In the genomic region with DNA sequence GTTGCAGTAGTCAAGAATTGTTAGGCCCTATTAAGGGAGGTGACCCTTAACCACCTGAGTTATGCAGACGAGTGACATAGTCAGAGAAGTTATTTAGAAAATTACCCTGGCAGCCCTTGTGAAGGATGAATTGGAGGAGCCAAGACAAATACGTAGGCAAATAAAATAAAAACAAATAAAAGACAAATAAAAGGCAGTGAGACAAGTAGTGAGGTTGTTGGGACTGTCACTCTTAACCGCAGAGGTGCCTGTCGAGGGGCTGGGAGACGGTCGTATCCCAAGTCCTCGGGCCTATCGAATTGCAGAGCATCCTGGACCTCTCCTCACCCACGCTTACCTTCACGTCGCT, we compare ENCODE assay signal across 8 cellular contexts. TPM values are rescaled to one million over a fixed set of nuclear protein-coding genes. Genes with fewer than 3 reads are reported as not detected.
A peak's percentile ranks its signal among the peaks of the same experiment; 100 is the strongest.
DNase-seq lines count a peak whose midpoint lies in the region; ATAC-seq and TF ChIP-seq lines count a peak whose summit lies in the region.

No MANE protein-coding gene starts in this region.

- intact Hi-C loops in left ventricle myocardium inferior (cut with micrococcal nuclease): no loop called here
- intact Hi-C loops in cardiac septum (cut with DNase I): no loop called here

- H3K36me3 ChIP-seq in left ventricle myocardium inferior (no peaks in the 10 kb centered on the region), mucosa of rectum (ENCODE audit: control insufficient read depth in 2 of 2, insufficient read depth in 2 of 2, low read length in 2 of 2) (no peaks in the 10 kb centered on the region)

- no peak for DNase-seq in left ventricle myocardium inferior
- no peak for DNase-seq in cardiac septum (ENCODE audit: low spot score)
- no peak for DNase-seq in caudate nucleus (lab: John Stamatoyannopoulos, UW)
- no peak for DNase-seq in NCI-H2081 (lab: John Stamatoyannopoulos, UW)
- no peak for DNase-seq in NCI-H2171 (lab: John Stamatoyannopoulos, UW)
- no peak for DNase-seq in stimulated activated CD8-positive, alpha-beta memory T cell treated with anti-CD3 and anti-CD28 coated beads, Interleukin-4, amount 100 ng/mL, for 48 hours

- H3K4me1 ChIP-seq in left ventricle myocardium inferior (no peaks in the 10 kb centered on the region), mucosa of rectum (ENCODE audit: control insufficient read depth in 2 of 2, insufficient read depth in 2 of 2, low read length in 2 of 2) (no peaks in the 10 kb centered on the region)

- peak overlapping the region; percentile 74 to 79 for H3K9ac ChIP-seq in mucosa of rectum (ENCODE audit: low read depth in 1 of 2, low read length in 2 of 2)

- no peak for ATAC-seq in HG02759 (IDR thresholded peaks at IDR 0.05; ENCODE audit: unreplicated experiment)

- H3K4me3 ChIP-seq in left ventricle myocardium inferior (peak overlapping the region; percentile 66), mucosa of rectum (ENCODE audit: low read length in 2 of 2) (peak overlapping the region; percentile 82)

- H3K27me3 ChIP-seq in left ventricle myocardium inferior (ENCODE audit: low read depth) (peaks cover 8% of the 10 kb centered on the region), mucosa of rectum (ENCODE audit: control insufficient read depth in 2 of 2, insufficient read depth in 2 of 2, low read length in 2 of 2) (no peaks in the 10 kb centered on the region)

- H3K9me3 ChIP-seq in left ventricle myocardium inferior (replicated peaks) (no peaks in the 10 kb centered on the region), mucosa of rectum (ENCODE audit: control insufficient read depth in 2 of 2, low read length in 2 of 2) (no peaks in the 10 kb centered on the region)

- no peak for TF ChIP-seq CTCF in left ventricle myocardium inferior (IDR thresholded peaks at IDR 0.05; ENCODE audit: borderline replicate concordance)

- peak overlapping the region; percentile 63 for H3K27ac ChIP-seq in left ventricle myocardium inferior (replicated peaks)
- H3K27ac ChIP-seq in caudate nucleus (ENCODE audit: low read depth, low read length): peak overlapping the region; percentile 68
- peak overlapping the region; percentile 77 for H3K27ac ChIP-seq in mucosa of rectum (ENCODE audit: low read depth in 2 of 2, low read length in 2 of 2)

RNA-seq across cellular contexts. Expression of a gene that starts 0.4 kb away (rescaled TPM):
- total RNA-seq in left ventricle myocardium inferior (0.41 TPM), cardiac septum (0.89 TPM)

RNA-seq across cellular contexts. Expression of a gene that starts 58.0 kb away (rescaled TPM):
- total RNA-seq in left ventricle myocardium inferior (3.5 TPM), cardiac septum (4.8 TPM)
